In genomic region chr2:130641688-130642087, GRCh38 we compare ENCODE assay signal across 2 cellular contexts. TPM values are rescaled to one million over a fixed set of nuclear protein-coding genes. Genes with fewer than 3 reads are reported as not detected.
"Had no signal": no experiment of that assay in that cellular context is flagged by ENCODE, and none has a peak within 500 bp of the region (broad histone marks: within the 10 kb centered on the region; RNA-seq: fewer than 3 reads in every experiment).

No MANE protein-coding gene starts in this region.

RNA-seq across cellular contexts. Expression of gene POTEJ, which starts 30.4 kb away (rescaled TPM):
- total RNA-seq: G401, GM12878 had no signal
- polyA plus RNA-seq: GM12878 had no signal

RNA-seq across cellular contexts. Expression of gene CFC1, which starts 42.3 kb away (rescaled TPM):
- total RNA-seq: G401, GM12878 had no signal
- polyA plus RNA-seq: GM12878 had no signal
